8 cellular contexts compared by ENCODE assay signal in the genomic region with DNA sequence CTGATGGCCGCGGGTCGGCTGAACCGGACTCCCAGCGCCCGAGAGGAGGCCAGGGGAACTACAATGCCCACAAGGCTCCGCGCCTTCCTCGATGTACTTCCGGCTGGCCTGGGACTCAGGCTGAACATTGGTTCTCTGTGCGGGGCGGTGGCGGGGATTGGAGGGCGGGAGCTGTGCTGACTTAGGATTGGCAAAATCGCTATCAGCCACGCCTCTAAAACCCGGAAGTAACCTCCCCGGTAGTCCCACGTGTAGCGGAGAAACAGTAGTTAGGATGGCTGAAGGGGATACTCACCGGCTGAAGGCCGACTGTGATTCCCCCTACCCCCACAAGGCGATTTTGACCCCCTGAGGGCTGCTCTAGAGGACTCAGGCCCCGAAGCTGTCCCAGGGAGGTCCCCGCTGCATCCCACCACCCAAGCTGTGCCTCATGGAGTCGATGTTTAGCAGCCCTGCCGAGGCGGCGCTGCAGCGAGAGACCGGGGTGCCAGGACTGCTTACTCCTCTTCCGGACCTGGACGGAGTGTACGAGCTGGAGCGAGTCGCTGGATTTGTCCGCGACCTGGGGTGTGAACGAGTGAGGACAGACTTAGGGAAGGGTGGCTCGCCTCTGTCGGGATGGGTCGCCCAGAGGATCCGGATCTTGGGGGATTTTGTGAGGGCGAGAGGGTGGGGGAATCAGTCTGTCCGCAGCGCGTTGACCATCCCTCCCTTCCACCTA.
DNase-seq lines count a peak whose midpoint lies in the region; ATAC-seq, FAIRE-seq and TF ChIP-seq lines count a peak whose summit lies in the region.

TSS of gene DPH2 (plus strand) at position 265 of the 721 bp plus-strand sequence. CDS start at position 431, 166 bp downstream.

- peak within 1 kb of the TSS; percentile 80 for H3K4me3 Mint-ChIP-seq in central memory CD8-positive, alpha-beta T cell

- peak; percentile 72 for ATAC-seq in HG03196 (IDR thresholded peaks at IDR 0.05; ENCODE audit: unreplicated experiment)
- ATAC-seq in central memory CD8-positive, alpha-beta T cell (replicated peaks; ENCODE audit: extremely low read depth, poor library complexity, severe bottlenecking), result peak; percentile 91

- in situ Hi-C loops in GM18951 (cut with MboI; ENCODE audit: low sequenced_read_pairs, unreplicated experiment), result no loop called here

- no peaks in the 10 kb centered on the region for H3K27me3 Mint-ChIP-seq in central memory CD8-positive, alpha-beta T cell

- FAIRE-seq in islet of Langerhans (lab: Jason Lieb, UNC), result peak; percentile 94

- no peaks in the 10 kb centered on the region for H3K9me3 Mint-ChIP-seq in central memory CD8-positive, alpha-beta T cell

- H3K36me3 Mint-ChIP-seq in central memory CD8-positive, alpha-beta T cell (ENCODE audit: insufficient read depth), result peaks cover 7% of the 10 kb centered on the region

- peak within 1 kb of the TSS; percentile 39 for H3K27ac Mint-ChIP-seq in central memory CD8-positive, alpha-beta T cell (ENCODE audit: low read depth)

- H3K4me1 Mint-ChIP-seq in central memory CD8-positive, alpha-beta T cell, result peaks cover 32% of the 10 kb centered on the region

- peak; percentile 62 for TF ChIP-seq POLR2A in GM18951 (IDR thresholded peaks at IDR 0.05; ENCODE audit: extremely low read depth, insufficient read depth, insufficient read length)

- DNase-seq in AG08396 (ENCODE audit: low spot score) (peak; percentile 98), NCI-H446 (lab: John Stamatoyannopoulos, UW) (peak; percentile 96 to 99)
- DNase-seq in activated CD4-positive, CD25-positive, alpha-beta regulatory T cell treated with anti-CD3 and anti-CD28 coated beads, Interleukin-2, amount 50 U/mL, for 16 hours (ENCODE audit: low read depth, low spot score), result peak; percentile 95
- peak; percentile 75 to 84 for DNase-seq in central memory CD8-positive, alpha-beta T cell (ENCODE audit: low spot score in 2 of 2)
- DNase-seq in stimulated activated CD4-positive, alpha-beta T cell treated with anti-CD3 and anti-CD28 coated beads, Interleukin-12 subunit alpha, Interleukin-12 subunit beta, amount 100 ng/mL, for 48 hours (ENCODE audit: low read depth in 2 of 3, low spot score in 1 of 3), result peak; percentile 92 to 96 (median 95)

Comparison
In these comparisons a context has a peak if more than half of its experiments do, and no peak if none do; other contexts are left out.
1. Peak in every context shown above with its lines: DNase-seq and ATAC-seq.